In genomic region chr10:95601116-95601719, GRCh38 we compare ENCODE assay signal across 8 cellular contexts. TPM values are rescaled to one million over a fixed set of nuclear protein-coding genes. Genes with fewer than 3 reads are reported as not detected.
A peak's percentile ranks its signal among the peaks of the same experiment; 100 is the strongest.
DNase-seq lines count a peak whose midpoint lies in the region; ATAC-seq and TF ChIP-seq lines count a peak whose summit lies in the region.

No MANE protein-coding gene starts in this region.

- intact Hi-C loops in Calu3 (cut with micrococcal nuclease; ENCODE audit: unreplicated experiment): loop anchor here (1.0 kb wide), 2 partner anchors 171 to 227 kb away; no protein-coding TSS in a partner anchor

- no peak overlapping the region for H3K4me3 Mint-ChIP-seq in Calu3 (ENCODE audit: low read depth, unreplicated experiment)

- H3K4me1 Mint-ChIP-seq in Calu3 (ENCODE audit: low read depth, unreplicated experiment): no peaks in the 10 kb centered on the region

- H3K27ac Mint-ChIP-seq in Calu3 (ENCODE audit: unreplicated experiment): no peak overlapping the region

- TF ChIP-seq CTCF in Calu3 (IDR thresholded peaks at IDR 0.05; ENCODE audit: unreplicated experiment): peak; percentile 73
- TF ChIP-seq CTCF in VCaP (conservative IDR thresholded peaks at IDR 0.05): peak; percentile 96
- TF ChIP-seq CTCF in choroid plexus epithelial cell (conservative IDR thresholded peaks at IDR 0.05; ENCODE audit: low read depth, low read length): peak; percentile 100

- BruUV-seq in Calu3 (replicated peaks; lab: Mats Ljungman, UMichigan): no TSS peak

- peaks cover 3% of the 10 kb centered on the region for H3K9me3 Mint-ChIP-seq in Calu3 (ENCODE audit: low read depth, unreplicated experiment)

- CTCF ChIA-PET in Calu3 (lab: Charles Lee): interaction anchor here (0.6 to 1.4 kb wide), 3 partner anchors 171 to 226 kb away, joined by 4 to 13 read pairs (median 7); no protein-coding TSS in a partner anchor
- CTCF ChIA-PET in HEK293T (lab: Yijun Ruan, JAX): interaction anchor here (0.6 to 5.9 kb wide), 10 partner anchors 22 to 1084 kb away, joined by 3 to 68 read pairs (median 3); no protein-coding TSS in a partner anchor

- ATAC-seq in GM19023 (IDR thresholded peaks at IDR 0.05; ENCODE audit: unreplicated experiment): no peak

- H3K27me3 Mint-ChIP-seq in Calu3 (ENCODE audit: unreplicated experiment): peaks cover 18% of the 10 kb centered on the region

- H3K36me3 Mint-ChIP-seq in Calu3 (ENCODE audit: insufficient read depth, unreplicated experiment): peaks cover 5% of the 10 kb centered on the region

- POLR2A ChIA-PET in HEK293T (lab: Yijun Ruan, JAX): no interaction called here

- peak; percentile 73 for DNase-seq in Calu3
- peak; percentile 90 for DNase-seq in HEK293T (ENCODE audit: extremely low spot score)
- peak; percentile 34 for DNase-seq in NCI-H2196 treated with DMSO at 0.1 percent for 48 hours (lab: John Stamatoyannopoulos, UW; ENCODE audit: unreplicated experiment)
- peak; percentile 95 for DNase-seq in choroid plexus epithelial cell (ENCODE audit: low read depth)
- peak; percentile 88 for DNase-seq in kidney tubule cell (ENCODE audit: low spot score)
- DNase-seq in stimulated activated CD4-positive, alpha-beta T cell treated with anti-CD3 and anti-CD28 coated beads, Interleukin-1b, Interleukin-23, amount 100 ng/mL, for 24 hours (ENCODE audit: low read depth in 4 of 4, low spot score in 1 of 4): peak; percentile 9 to 37 (median 14)

- no peak overlapping the region for H3K27ac ChIP-seq in VCaP

- no peak overlapping the region for H3K4me3 ChIP-seq in choroid plexus epithelial cell (ENCODE audit: low read depth, low read length)

TF ChIP-seq in HEK293T, 16 proteins besides CTCF, POLR2A, EP300 and RAD21:
- TF ChIP-seq FOXA1 (IDR thresholded peaks at IDR 0.05) (no peak), ELF4 (IDR thresholded peaks at IDR 0.05) (no peak), ZNF384 (IDR thresholded peaks at IDR 0.05) (no peak), LEF1 (IDR thresholded peaks at IDR 0.05; ENCODE audit: borderline replicate concordance) (no peak), NFRKB (IDR thresholded peaks at IDR 0.05) (no peak), FOXK2 (IDR thresholded peaks at IDR 0.05) (no peak), L3MBTL2 (conservative IDR thresholded peaks at IDR 0.05) (no peak), PKNOX1 (IDR thresholded peaks at IDR 0.05) (no peak), HDGF (IDR thresholded peaks at IDR 0.05; ENCODE audit: borderline replicate concordance) (no peak), BHLHE40 (IDR thresholded peaks at IDR 0.05; ENCODE audit: borderline replicate concordance) (no peak), CTBP1 (IDR thresholded peaks at IDR 0.05; ENCODE audit: borderline replicate concordance) (no peak), TARDBP (IDR thresholded peaks at IDR 0.05) (no peak), ARNT (IDR thresholded peaks at IDR 0.05) (no peak), FOXM1 (IDR thresholded peaks at IDR 0.05; ENCODE audit: borderline replicate concordance) (no peak), SUZ12 (IDR thresholded peaks at IDR 0.05) (no peak), SP1 (IDR thresholded peaks at IDR 0.05) (no peak)

RNA-seq across cellular contexts. Expression of gene SORBS1, which starts 40.0 kb away (rescaled TPM):
- total RNA-seq in Calu3 (2022): 2.8 and 4.0 TPM in 2 replicates

RNA-seq across cellular contexts. Expression of gene ALDH18A1, which starts 55.3 kb away (rescaled TPM):
- 50.1 and 55.8 TPM in 2 replicates for total RNA-seq in Calu3 (2022)

Comparison
In these comparisons a context has a peak if more than half of its experiments do, and no peak if none do; other contexts are left out.
1. DNase-seq: peak in every context shown above with its lines; median percentile 95 in choroid plexus epithelial cell; 90 in HEK293T; 88 in kidney tubule cell; 73 in Calu3; 34 in NCI-H2196 treated with DMSO at 0.1 percent for 48 hours; 14 in stimulated activated CD4-positive, alpha-beta T cell treated with anti-CD3 and anti-CD28 coated beads, Interleukin-1b, Interleukin-23, amount 100 ng/mL, for 24 hours.